Comparison of ENCODE assay signal across 1 cellular context in genomic region chr12:46475972-46476645, GRCh38.
A peak's percentile ranks its signal among the peaks of the same experiment; 100 is the strongest.
TF ChIP-seq lines count a peak whose summit lies in the region.

No MANE protein-coding gene starts in this region.

TF ChIP-seq in K562, 482 proteins besides CTCF, POLR2A, EP300 and RAD21 (continued from another document and continues in another):
- no peak for TF ChIP-seq RREB1 (CRISPR knock-in tag; IDR thresholded peaks at IDR 0.05)
- TF ChIP-seq HDAC8 (tag; IDR thresholded peaks at IDR 0.05): 0 out of 2 replicates have a peak, but pooled peaks have one; percentile 73
- no peak for TF ChIP-seq PURB (CRISPR knock-in tag; IDR thresholded peaks at IDR 0.05; ENCODE audit: low read depth)
- TF ChIP-seq KDM2B (CRISPR knock-in tag; IDR thresholded peaks at IDR 0.05): no peak
- TF ChIP-seq MBD2 (IDR thresholded peaks at IDR 0.05; ENCODE audit: borderline replicate concordance, low read depth): no peak
- no peak for TF ChIP-seq BRF1 (IDR thresholded peaks at IDR 0.05; ENCODE audit: borderline replicate concordance, extremely low read depth, insufficient read length)
- no peak for TF ChIP-seq NFE2 (IDR thresholded peaks at IDR 0.05; ENCODE audit: low read depth)
- no peak for TF ChIP-seq ZNF316 (IDR thresholded peaks at IDR 0.05)
- peak; percentile 82 for TF ChIP-seq PTTG1 (tag; IDR thresholded peaks at IDR 0.05; ENCODE audit: low read depth)
- TF ChIP-seq ZBTB43 (CRISPR knock-in tag; IDR thresholded peaks at IDR 0.05): no peak
- TF ChIP-seq TCF3 (CRISPR knock-in tag; IDR thresholded peaks at IDR 0.05): no peak
- TF ChIP-seq ZNF175 (CRISPR knock-in tag; IDR thresholded peaks at IDR 0.05; ENCODE audit: low read depth): peak; percentile 69; the same call in 1 of the 2 replicates
- no peak for TF ChIP-seq CAMTA2 (CRISPR knock-in tag; conservative IDR thresholded peaks at IDR 0.05)
- TF ChIP-seq NCOA4 (IDR thresholded peaks at IDR 0.05; ENCODE audit: partially characterized antibody): no peak
- TF ChIP-seq PHF20 (IDR thresholded peaks at IDR 0.05; ENCODE audit: partially characterized antibody): no peak
- no peak for TF ChIP-seq NFYB (IDR thresholded peaks at IDR 0.05; ENCODE audit: extremely low read depth, insufficient read length)
- TF ChIP-seq BHLHE40 (IDR thresholded peaks at IDR 0.05; ENCODE audit: low read length): no peak
- peak; percentile 73; the same call in 1 of the 2 replicates for TF ChIP-seq ZNF41 (CRISPR knock-in tag; conservative IDR thresholded peaks at IDR 0.05)
- no peak for TF ChIP-seq ZKSCAN3 (CRISPR knock-in tag; IDR thresholded peaks at IDR 0.05)
- no peak for TF ChIP-seq LARP7 (IDR thresholded peaks at IDR 0.05)
- TF ChIP-seq ILK (tag; IDR thresholded peaks at IDR 0.05; ENCODE audit: borderline replicate concordance, low read depth): peak; percentile 71; the same call in 1 of the 2 replicates
- TF ChIP-seq NCOA2 (IDR thresholded peaks at IDR 0.05; ENCODE audit: partially characterized antibody in 2 of 2): no peak
- TF ChIP-seq ELF2 (CRISPR knock-in tag; IDR thresholded peaks at IDR 0.05): no peak
- no peak for TF ChIP-seq SRF (CRISPR knock-in tag; IDR thresholded peaks at IDR 0.05)
- TF ChIP-seq BDP1 (IDR thresholded peaks at IDR 0.05; ENCODE audit: insufficient read depth, insufficient read length): no peak
- TF ChIP-seq ZNF592 (IDR thresholded peaks at IDR 0.05): peak; percentile 76
- no peak for TF ChIP-seq FOSL1 (tag; conservative IDR thresholded peaks at IDR 0.05)
- no peak for TF ChIP-seq FOXJ3 (CRISPR knock-in tag; IDR thresholded peaks at IDR 0.05)
- no peak for TF ChIP-seq CHD2 (IDR thresholded peaks at IDR 0.05; ENCODE audit: low read depth, low read length)
- no peak for TF ChIP-seq FOXA3 (CRISPR knock-in tag; conservative IDR thresholded peaks at IDR 0.05 in 1 of 2, IDR thresholded peaks at IDR 0.05 in 1 of 2)
- no peak for TF ChIP-seq RBM14 (IDR thresholded peaks at IDR 0.05; ENCODE audit: borderline replicate concordance, insufficient read depth, low read depth, low read length)
- no peak for TF ChIP-seq ZNF699 (CRISPR knock-in tag; IDR thresholded peaks at IDR 0.05; ENCODE audit: insufficient replicate concordance)
- TF ChIP-seq, protein P1, sequence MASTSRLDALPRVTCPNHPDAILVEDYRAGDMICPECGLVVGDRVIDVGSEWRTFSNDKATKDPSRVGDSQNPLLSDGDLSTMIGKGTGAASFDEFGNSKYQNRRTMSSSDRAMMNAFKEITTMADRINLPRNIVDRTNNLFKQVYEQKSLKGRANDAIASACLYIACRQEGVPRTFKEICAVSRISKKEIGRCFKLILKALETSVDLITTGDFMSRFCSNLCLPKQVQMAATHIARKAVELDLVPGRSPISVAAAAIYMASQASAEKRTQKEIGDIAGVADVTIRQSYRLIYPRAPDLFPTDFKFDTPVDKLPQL (IDR thresholded peaks at IDR 0.05; ENCODE audit: extremely low read depth, insufficient read length): no peak
- no peak for TF ChIP-seq MLX (CRISPR knock-in tag; conservative IDR thresholded peaks at IDR 0.05)
- no peak for TF ChIP-seq RBM22 (IDR thresholded peaks at IDR 0.05; ENCODE audit: low read depth, low read length, poor library complexity, severe bottlenecking)
- no peak for TF ChIP-seq TARDBP (IDR thresholded peaks at IDR 0.05)
- no peak for TF ChIP-seq CEBPG (CRISPR knock-in tag; IDR thresholded peaks at IDR 0.05)
- TF ChIP-seq CEBPG (tag; conservative IDR thresholded peaks at IDR 0.05 in 1 of 2, IDR thresholded peaks at IDR 0.05 in 1 of 2): no peak
- no peak for TF ChIP-seq U2AF1 (optimal IDR thresholded peaks at IDR 0.05; ENCODE audit: low read depth, low read length)
- no peak for TF ChIP-seq PRPF4 (IDR thresholded peaks at IDR 0.05; ENCODE audit: insufficient read depth, low read depth, low read length, poor library complexity, severe bottlenecking)
- TF ChIP-seq, protein P2, sequence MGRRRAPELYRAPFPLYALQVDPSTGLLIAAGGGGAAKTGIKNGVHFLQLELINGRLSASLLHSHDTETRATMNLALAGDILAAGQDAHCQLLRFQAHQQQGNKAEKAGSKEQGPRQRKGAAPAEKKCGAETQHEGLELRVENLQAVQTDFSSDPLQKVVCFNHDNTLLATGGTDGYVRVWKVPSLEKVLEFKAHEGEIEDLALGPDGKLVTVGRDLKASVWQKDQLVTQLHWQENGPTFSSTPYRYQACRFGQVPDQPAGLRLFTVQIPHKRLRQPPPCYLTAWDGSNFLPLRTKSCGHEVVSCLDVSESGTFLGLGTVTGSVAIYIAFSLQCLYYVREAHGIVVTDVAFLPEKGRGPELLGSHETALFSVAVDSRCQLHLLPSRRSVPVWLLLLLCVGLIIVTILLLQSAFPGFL (CRISPR knock-in tag; IDR thresholded peaks at IDR 0.05): no peak
- no peak for TF ChIP-seq TFAM (CRISPR knock-in tag; conservative IDR thresholded peaks at IDR 0.05)
- TF ChIP-seq, protein P3, sequence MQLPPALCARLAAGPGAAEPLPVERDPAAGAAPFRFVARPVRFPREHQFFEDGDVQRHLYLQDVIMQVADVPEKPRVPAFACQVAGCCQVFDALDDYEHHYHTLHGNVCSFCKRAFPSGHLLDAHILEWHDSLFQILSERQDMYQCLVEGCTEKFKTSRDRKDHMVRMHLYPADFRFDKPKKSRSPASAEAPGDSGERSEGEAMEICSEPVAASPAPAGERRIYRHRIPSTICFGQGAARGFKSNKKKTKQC (CRISPR knock-in tag; IDR thresholded peaks at IDR 0.05): no peak
- no peak for TF ChIP-seq POLR2H (tag; IDR thresholded peaks at IDR 0.05; ENCODE audit: low read depth)
- TF ChIP-seq GMEB1 (CRISPR knock-in tag; IDR thresholded peaks at IDR 0.05): peak; percentile 19; the same call in 1 of the 2 replicates
- TF ChIP-seq, protein P4, sequence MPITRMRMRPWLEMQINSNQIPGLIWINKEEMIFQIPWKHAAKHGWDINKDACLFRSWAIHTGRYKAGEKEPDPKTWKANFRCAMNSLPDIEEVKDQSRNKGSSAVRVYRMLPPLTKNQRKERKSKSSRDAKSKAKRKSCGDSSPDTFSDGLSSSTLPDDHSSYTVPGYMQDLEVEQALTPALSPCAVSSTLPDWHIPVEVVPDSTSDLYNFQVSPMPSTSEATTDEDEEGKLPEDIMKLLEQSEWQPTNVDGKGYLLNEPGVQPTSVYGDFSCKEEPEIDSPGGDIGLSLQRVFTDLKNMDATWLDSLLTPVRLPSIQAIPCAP (CRISPR knock-in tag; IDR thresholded peaks at IDR 0.05; ENCODE audit: borderline replicate concordance): no peak
- no peak for TF ChIP-seq ZBTB1 (CRISPR knock-in tag; IDR thresholded peaks at IDR 0.05; ENCODE audit: borderline replicate concordance, low read depth)
- no peak for TF ChIP-seq MTF1 (CRISPR knock-in tag; IDR thresholded peaks at IDR 0.05; ENCODE audit: borderline replicate concordance)
- TF ChIP-seq TEAD1 (CRISPR knock-in tag; IDR thresholded peaks at IDR 0.05): peak in 1 of 2 experiments; percentile 58; a peak in 1 of 4 replicates
- TF ChIP-seq, protein P5, sequence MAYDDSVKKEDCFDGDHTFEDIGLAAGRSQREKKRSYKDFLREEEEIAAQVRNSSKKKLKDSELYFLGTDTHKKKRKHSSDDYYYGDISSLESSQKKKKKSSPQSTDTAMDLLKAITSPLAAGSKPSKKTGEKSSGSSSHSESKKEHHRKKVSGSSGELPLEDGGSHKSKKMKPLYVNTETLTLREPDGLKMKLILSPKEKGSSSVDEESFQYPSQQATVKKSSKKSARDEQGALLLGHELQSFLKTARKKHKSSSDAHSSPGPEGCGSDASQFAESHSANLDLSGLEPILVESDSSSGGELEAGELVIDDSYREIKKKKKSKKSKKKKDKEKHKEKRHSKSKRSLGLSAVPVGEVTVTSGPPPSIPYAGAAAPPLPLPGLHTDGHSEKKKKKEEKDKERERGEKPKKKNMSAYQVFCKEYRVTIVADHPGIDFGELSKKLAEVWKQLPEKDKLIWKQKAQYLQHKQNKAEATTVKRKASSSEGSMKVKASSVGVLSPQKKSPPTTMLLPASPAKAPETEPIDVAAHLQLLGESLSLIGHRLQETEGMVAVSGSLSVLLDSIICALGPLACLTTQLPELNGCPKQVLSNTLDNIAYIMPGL (CRISPR knock-in tag; IDR thresholded peaks at IDR 0.05): no peak
